ENCODE assay signal across 18 cellular contexts in genomic region chr11:119712006-119712405, GRCh38. TPM values are rescaled to one million over a fixed set of nuclear protein-coding genes. Genes with fewer than 3 reads are reported as not detected.
A peak's percentile ranks its signal among the peaks of the same experiment; 100 is the strongest.
DNase-seq lines count a peak whose midpoint lies in the region; TF ChIP-seq lines count a peak whose summit lies in the region.
"Had no signal": no experiment of that assay in that cellular context is flagged by ENCODE, and none has a peak within 500 bp of the region (broad histone marks: within the 10 kb centered on the region; RNA-seq: fewer than 3 reads in every experiment).

No MANE protein-coding gene starts in this region.

- H3K36me3 ChIP-seq in BLaER1 treated with 17β-estradiol and CSF1 and Interleukin-3, amounts not matched to agents 10 nM and 100 nM, result no peaks in the 10 kb centered on the region
- H3K36me3 ChIP-seq in WERI-Rb-1 (peaks cover 5% of the 10 kb centered on the region), mesenchymal stem cell (ENCODE audit: control insufficient read depth in 1 of 2, insufficient read depth in 2 of 2, low read depth in 1 of 2, low read length in 2 of 2) (peaks cover 0 to 5% of the 10 kb centered on the region in 2 experiments), osteoblast (ENCODE audit: insufficient read depth, low read length) (no peaks in the 10 kb centered on the region)
- H3K36me3 ChIP-seq: BE2C had no signal

- H3K4me1 Mint-ChIP-seq in activated CD4-positive, alpha-beta memory T cell treated with anti-CD3 and anti-CD28 coated beads, Interleukin-2, amount 10 ng/mL, durations not matched to agents 7 days and 5 days, result peaks cover 10% of the 10 kb centered on the region

- no peaks in the 10 kb centered on the region for H3K9me3 ChIP-seq in BLaER1 treated with 17β-estradiol and CSF1 and Interleukin-3, amounts not matched to agents 10 nM and 100 nM (replicated peaks in 1 of 11)
- no peaks in the 10 kb centered on the region for H3K9me3 ChIP-seq in WERI-Rb-1 (ENCODE audit: severe bottlenecking)
- H3K9me3 ChIP-seq in mesenchymal stem cell (ENCODE audit: control insufficient read depth, low read length), result no peaks in the 10 kb centered on the region
- no peaks in the 10 kb centered on the region for H3K9me3 ChIP-seq in osteoblast (ENCODE audit: low read depth, low read length)
- H3K9me3 ChIP-seq: BE2C had no signal

- no peak overlapping the region for H3K23ac ChIP-seq in mesenchymal stem cell (ENCODE audit: low read length in 2 of 2)

- 0 out of 20 replicates have a peak overlapping the region, but pooled peaks of 1 of the 10 experiments have one; percentile 1 for H3K4me3 ChIP-seq in BLaER1 treated with 17β-estradiol and CSF1 and Interleukin-3, amounts not matched to agents 10 nM and 100 nM
- H3K4me3 ChIP-seq in WERI-Rb-1 (ENCODE audit: low read depth, low read length), result no peak overlapping the region
- no peak overlapping the region for H3K4me3 ChIP-seq in mesenchymal stem cell (ENCODE audit: insufficient read depth in 1 of 2, low read depth in 1 of 2, low read length in 2 of 2)
- H3K4me3 ChIP-seq in osteoblast (ENCODE audit: insufficient read depth, low read length), result no peak overlapping the region
- H3K4me3 ChIP-seq: GM12878 had no signal

- no peak overlapping the region for H2BK5ac ChIP-seq in mesenchymal stem cell (ENCODE audit: low read depth, low read length, poor library complexity, severe bottlenecking)

- H4K8ac ChIP-seq in mesenchymal stem cell (ENCODE audit: low read length), result no peak overlapping the region

- H2BK12ac ChIP-seq in mesenchymal stem cell (ENCODE audit: low read length in 2 of 2), result no peak overlapping the region

- WGBS in mesenchymal stem cell, result 88% methylated on average over 9 of the region's 9 CpGs

- no peak overlapping the region for H2BK120ac ChIP-seq in mesenchymal stem cell (ENCODE audit: low read depth, low read length)

- H2BK15ac ChIP-seq in mesenchymal stem cell (ENCODE audit: low read depth, poor library complexity, severe bottlenecking), result no peak overlapping the region

- no peak overlapping the region for H4K91ac ChIP-seq in mesenchymal stem cell (ENCODE audit: low read length)

- H4K20me1 ChIP-seq in BLaER1 treated with 17β-estradiol and CSF1 and Interleukin-3, amounts not matched to agents 10 nM and 100 nM, result peaks cover 0 to 89% (median 0%) of the 10 kb centered on the region in 11 experiments; a peak in 8 of 22 replicates
- H4K20me1 ChIP-seq in osteoblast (ENCODE audit: insufficient read depth, low read length), result peaks cover 4% of the 10 kb centered on the region

- TF ChIP-seq CTCF in WERI-Rb-1 (IDR thresholded peaks at IDR 0.05; ENCODE audit: low read depth, low read length) (no peak), osteoblast (IDR thresholded peaks at IDR 0.05; ENCODE audit: extremely low read depth, low read depth, low read length) (no peak)

- H3K4ac ChIP-seq in mesenchymal stem cell (ENCODE audit: low read depth in 1 of 2, low read length in 2 of 2), result no peak overlapping the region

- H3K79me2 ChIP-seq in osteoblast (ENCODE audit: insufficient read depth, low read length), result no peaks in the 10 kb centered on the region

- no peak overlapping the region for H3K27ac Mint-ChIP-seq in activated CD4-positive, alpha-beta memory T cell treated with anti-CD3 and anti-CD28 coated beads, Interleukin-2, amount 10 ng/mL, durations not matched to agents 7 days and 5 days

- H3K27me3 Mint-ChIP-seq in activated CD4-positive, alpha-beta memory T cell treated with anti-CD3 and anti-CD28 coated beads, Interleukin-2, amount 10 ng/mL, durations not matched to agents 7 days and 5 days, result peaks cover 44% of the 10 kb centered on the region

- H3K9me3 Mint-ChIP-seq in activated CD4-positive, alpha-beta memory T cell treated with anti-CD3 and anti-CD28 coated beads, Interleukin-2, amount 10 ng/mL, durations not matched to agents 7 days and 5 days, result no peaks in the 10 kb centered on the region

- peak overlapping the region; percentile 55 to 94 (median 85) for H3K4me2 ChIP-seq in BLaER1 treated with 17β-estradiol and CSF1 and Interleukin-3, amounts not matched to agents 10 nM and 100 nM
- H3K4me2 ChIP-seq in mesenchymal stem cell (ENCODE audit: low read length, poor library complexity, severe bottlenecking), result no peak overlapping the region
- no peak overlapping the region for H3K4me2 ChIP-seq in osteoblast (ENCODE audit: insufficient read depth, low read length)
- H3K4me2 ChIP-seq: KMS-11 had no signal

- peak overlapping the region; percentile 57 for H2AK5ac ChIP-seq in mesenchymal stem cell (ENCODE audit: low read length, severe bottlenecking)

- peaks cover 44 to 85% (median 69%) of the 10 kb centered on the region in 10 experiments for H3K4me1 ChIP-seq in BLaER1 treated with 17β-estradiol and CSF1 and Interleukin-3, amounts not matched to agents 10 nM and 100 nM
- H3K4me1 ChIP-seq in mesenchymal stem cell (ENCODE audit: control insufficient read depth, insufficient read depth, low read depth, low read length), result peaks cover 53% of the 10 kb centered on the region
- H3K4me1 ChIP-seq in osteoblast (ENCODE audit: insufficient read depth, low read length), result no peaks in the 10 kb centered on the region

- no peak overlapping the region for H3K4me3 Mint-ChIP-seq in activated CD4-positive, alpha-beta memory T cell treated with anti-CD3 and anti-CD28 coated beads, Interleukin-2, amount 10 ng/mL, durations not matched to agents 7 days and 5 days
- H3K4me3 Mint-ChIP-seq: CD4-positive, alpha-beta memory T cell had no signal

- no peaks in the 10 kb centered on the region for H3K36me3 Mint-ChIP-seq in activated CD4-positive, alpha-beta memory T cell treated with anti-CD3 and anti-CD28 coated beads, Interleukin-2, amount 10 ng/mL, durations not matched to agents 7 days and 5 days (ENCODE audit: low read depth)

- H3K9ac ChIP-seq in BLaER1 treated with 17β-estradiol and CSF1 and Interleukin-3, amounts not matched to agents 10 nM and 100 nM, result peak overlapping the region in 5 of 11 experiments; percentile 1 to 41 (median 24); a peak in 5 of 22 replicates
- H3K9ac ChIP-seq in mesenchymal stem cell (ENCODE audit: low read length), result no peak overlapping the region
- H3K9ac ChIP-seq: KMS-11 had no signal

- CTCF ChIA-PET in activated CD4-positive, alpha-beta memory T cell treated with anti-CD3 and anti-CD28 coated beads, Interleukin-2, amount 10 ng/mL, durations not matched to agents 7 days and 5 days (lab: Charles Lee), result no interaction called here

- H3K79me1 ChIP-seq in mesenchymal stem cell (replicated peaks; ENCODE audit: low read length, poor library complexity, severe bottlenecking), result peaks cover 57% of the 10 kb centered on the region

- peak overlapping the region in 6 of 11 experiments; percentile 38 to 80 (median 68); a peak in 11 of 22 replicates for H3K27ac ChIP-seq in BLaER1 treated with 17β-estradiol and CSF1 and Interleukin-3, amounts not matched to agents 10 nM and 100 nM
- H3K27ac ChIP-seq in WERI-Rb-1 (peak overlapping the region; percentile 88), mesenchymal stem cell (ENCODE audit: low read length, poor library complexity, severe bottlenecking) (no peak overlapping the region), osteoblast (ENCODE audit: low read depth, low read length) (no peak overlapping the region)
- H3K27ac ChIP-seq: KMS-11 had no signal

- no peaks in the 10 kb centered on the region for H3K27me3 ChIP-seq in BLaER1 treated with 17β-estradiol and CSF1 and Interleukin-3, amounts not matched to agents 10 nM and 100 nM
- no peaks in the 10 kb centered on the region for H3K27me3 ChIP-seq in WERI-Rb-1 (ENCODE audit: insufficient read depth, low read depth, severe bottlenecking)
- H3K27me3 ChIP-seq in mesenchymal stem cell (ENCODE audit: control insufficient read depth in 1 of 2, insufficient read depth in 1 of 2, low read length in 2 of 2), result no peaks in the 10 kb centered on the region
- H3K27me3 ChIP-seq in osteoblast (ENCODE audit: insufficient read depth, low read length), result no peaks in the 10 kb centered on the region
- H3K27me3 ChIP-seq: BE2C had no signal

- no peak overlapping the region for H3K18ac ChIP-seq in mesenchymal stem cell (ENCODE audit: low read depth in 1 of 2, low read length in 2 of 2)

- no peak for DNase-seq in WERI-Rb-1
- no peak for DNase-seq in mesenchymal stem cell
- DNase-seq in osteoblast (ENCODE audit: insufficient read length, low spot score, missing footprints), result peak; percentile 42
- DNase-seq in activated CD4-positive, alpha-beta memory T cell treated with anti-CD3 and anti-CD28 coated beads, Interleukin-2, amount 10 ng/mL, durations not matched to agents 7 days and 5 days, result no peak
- no peak for DNase-seq in stimulated activated naive CD4-positive, alpha-beta T cell (lab: John Stamatoyannopoulos, UW)
- DNase-seq in HuH-7.5 (ENCODE audit: low spot score), result no peak
- DNase-seq: BE2C; CD4-positive, alpha-beta memory T cell; DMS53; EL; NCI-H1417; NCI-H187; NCI-H2107; NCI-H510A treated with DMSO at 0.1 percent for 48 hours; NCI-H774 had no signal

- H3K14ac ChIP-seq in mesenchymal stem cell (ENCODE audit: low read length in 2 of 2), result no peak overlapping the region

- no peak overlapping the region for H2AFZ ChIP-seq in mesenchymal stem cell (ENCODE audit: low read depth, low read length)
- H2AFZ ChIP-seq in osteoblast (ENCODE audit: low read length), result no peak overlapping the region

- POLR2A ChIA-PET in activated CD4-positive, alpha-beta memory T cell treated with anti-CD3 and anti-CD28 coated beads, Interleukin-2, amount 10 ng/mL, durations not matched to agents 7 days and 5 days (lab: Charles Lee), result no interaction called here

RNA-seq across cellular contexts. Expression of gene NECTIN1, which starts 17.0 kb away (rescaled TPM):
- 9.7 TPM for polyA plus RNA-seq in mesenchymal stem cell (2013, experiment 1 of 2)
- 10.0 TPM for polyA plus RNA-seq in mesenchymal stem cell (2013, experiment 2 of 2)
- 4.1 and 5.8 TPM in 2 replicates for total RNA-seq in osteoblast
- total RNA-seq in activated CD4-positive, alpha-beta memory T cell treated with anti-CD3 and anti-CD28 coated beads, Interleukin-2, amount 10 ng/mL, durations not matched to agents 7 days and 5 days, result 1 to 10 TPM; 1.7 to 1.9 TPM

Comparison
In these comparisons a context has a peak if more than half of its experiments do, and no peak if none do; other contexts are left out.
1. H3K27ac ChIP-seq: peak in BLaER1 treated with 17β-estradiol and CSF1 and Interleukin-3, amounts not matched to agents 10 nM and 100 nM (6 of 11) and WERI-Rb-1 (single experiment); none in mesenchymal stem cell (single experiment) and osteoblast (single experiment).
2. H3K4me2 ChIP-seq: peak in BLaER1 treated with 17β-estradiol and CSF1 and Interleukin-3, amounts not matched to agents 10 nM and 100 nM (11 of 11); none in mesenchymal stem cell (single experiment) and osteoblast (single experiment).